Comparison of ENCODE assay signal across 17 cellular contexts in genomic region chr2:29583104-29583503, GRCh38.
DNase-seq lines count a peak whose midpoint lies in the region; ATAC-seq, FAIRE-seq and TF ChIP-seq lines count a peak whose summit lies in the region.
"Had no signal": no experiment of that assay in that cellular context is flagged by ENCODE, and none has a peak within 500 bp of the region (broad histone marks: within the 10 kb centered on the region; RNA-seq: fewer than 3 reads in every experiment).

No MANE protein-coding gene starts in this region.

- POLR2A ChIA-PET in HepG2 (lab: Yijun Ruan, JAX) = no interaction called here

- H4K20me1 ChIP-seq in HepG2 (ENCODE audit: insufficient read depth, low read length) = no peaks in the 10 kb centered on the region

- H3K4me2 ChIP-seq in HepG2 (ENCODE audit: low read depth, low read length) = no peak overlapping the region

- H3K9me3 ChIP-seq in HepG2 (ENCODE audit: low read length) (no peaks in the 10 kb centered on the region), right lobe of liver (no peaks in the 10 kb centered on the region), adipocyte (ENCODE audit: control insufficient read depth, low read length) (no peaks in the 10 kb centered on the region)
- H3K9me3 ChIP-seq: esophagus squamous epithelium, transverse colon had no signal

- CTCF ChIA-PET in HepG2 (lab: Yijun Ruan, JAX; ENCODE audit: low intra/inter-chr PET ratio, low total read pairs) = no interaction called here

- no peak overlapping the region for H3K27ac Mint-ChIP-seq in activated CD4-positive, alpha-beta T cell treated with anti-CD3 and anti-CD28 coated beads, Interleukin-2, amount 10 ng/mL, durations not matched to agents 24 days and 14 days
- H3K27ac Mint-ChIP-seq: activated CD8-positive, alpha-beta T cell treated with anti-CD3 and anti-CD28 coated beads, Interleukin-2, amount 10 ng/mL, durations not matched to agents 7 days and 5 days had no signal

- no peaks in the 10 kb centered on the region for H3K36me3 Mint-ChIP-seq in activated CD4-positive, alpha-beta T cell treated with anti-CD3 and anti-CD28 coated beads, Interleukin-2, amount 10 ng/mL, durations not matched to agents 24 days and 14 days (ENCODE audit: low read depth)

- no peak for ATAC-seq in HepG2
- no peak for ATAC-seq in right lobe of liver
- peak; percentile 53 for ATAC-seq in HG02763 (IDR thresholded peaks at IDR 0.05; ENCODE audit: unreplicated experiment)
- ATAC-seq: activated CD8-positive, alpha-beta T cell treated with anti-CD3 and anti-CD28 coated beads, Interleukin-2, amount 10 ng/mL, durations not matched to agents 7 days and 5 days had no signal

- intact Hi-C loops in HepG2 (cut with micrococcal nuclease; ENCODE audit: unreplicated experiment) (no loop called here), right lobe of liver (cut with DNase I) (no loop called here)
- intact Hi-C loops in activated CD4-positive, alpha-beta T cell treated with anti-CD3 and anti-CD28 coated beads, Interleukin-2, amount 10 ng/mL, durations not matched to agents 24 days and 14 days (cut with micrococcal nuclease) = no loop called here

- no peaks in the 10 kb centered on the region for H3K9me3 Mint-ChIP-seq in activated CD4-positive, alpha-beta T cell treated with anti-CD3 and anti-CD28 coated beads, Interleukin-2, amount 10 ng/mL, durations not matched to agents 24 days and 14 days

- no peak overlapping the region for H2AFZ ChIP-seq in HepG2 (ENCODE audit: low read length)

- peaks cover 1% of the 10 kb centered on the region for H3K27me3 Mint-ChIP-seq in activated CD4-positive, alpha-beta T cell treated with anti-CD3 and anti-CD28 coated beads, Interleukin-2, amount 10 ng/mL, durations not matched to agents 24 days and 14 days

- DNase-seq in HepG2 (ENCODE audit: low spot score) (no peak), right lobe of liver (no peak), adipocyte (ENCODE audit: low read depth) (peak; percentile 52), DMS79 treated with DMSO at 0.1 percent for 48 hours (lab: John Stamatoyannopoulos, UW) (no peak), RKO (ENCODE audit: low spot score) (no peak), foreskin melanocyte (no peak)
- no peak for DNase-seq in activated CD4-positive, alpha-beta T cell treated with anti-CD3 and anti-CD28 coated beads, Interleukin-2, amount 10 ng/mL, durations not matched to agents 24 days and 14 days
- DNase-seq: activated CD8-positive, alpha-beta T cell treated with anti-CD3 and anti-CD28 coated beads, Interleukin-2, amount 10 ng/mL, durations not matched to agents 7 days and 5 days; activated naive CD4-positive, alpha-beta T cell treated with Interleukin-2 at 50 U/mL for 16 hours; cerebellar nuclear complex; esophagus squamous epithelium; NCI-H524 treated with DMSO at 0.1 percent for 48 hours; stimulated activated CD8-positive, alpha-beta memory T cell treated with anti-CD3 and anti-CD28 coated beads, Interleukin-4, amount 100 ng/mL, for 48 hours; T-helper 9 cell; transverse colon had no signal

- no peaks in the 10 kb centered on the region for H3K4me1 Mint-ChIP-seq in activated CD4-positive, alpha-beta T cell treated with anti-CD3 and anti-CD28 coated beads, Interleukin-2, amount 10 ng/mL, durations not matched to agents 24 days and 14 days

- in situ Hi-C loops in HepG2 (cut with HindIII; ENCODE audit: extremely low pct_ligation_motif_present, low pct_unique_long_range_greater_than_20kb) = no loop called here

- H3K27me3 ChIP-seq in HepG2 (ENCODE audit: control insufficient read depth in 1 of 2, insufficient read depth in 2 of 2, low read length in 2 of 2) (peaks cover 1 to 24% of the 10 kb centered on the region in 2 experiments; a peak in 3 of 5 replicates), right lobe of liver (no peaks in the 10 kb centered on the region), adipocyte (replicated peaks; ENCODE audit: control insufficient read depth, insufficient read depth, low read length) (peaks cover 10% of the 10 kb centered on the region)
- H3K27me3 ChIP-seq: transverse colon had no signal

- no peak overlapping the region for H3K27ac ChIP-seq in HepG2 (ENCODE audit: extremely low read length, insufficient read depth, low read length)
- H3K27ac ChIP-seq in right lobe of liver = no peak overlapping the region
- H3K27ac ChIP-seq: esophagus squamous epithelium, transverse colon had no signal

- H3K4me1 ChIP-seq in HepG2 (ENCODE audit: insufficient read depth, low read length) (no peaks in the 10 kb centered on the region), right lobe of liver (no peaks in the 10 kb centered on the region), adipocyte (ENCODE audit: control insufficient read depth, insufficient read depth, low read length) (peaks cover 4% of the 10 kb centered on the region)
- H3K4me1 ChIP-seq: esophagus squamous epithelium, transverse colon had no signal

- TF ChIP-seq CTCF in HepG2 (CRISPR knock-in tag; IDR thresholded peaks at IDR 0.05) (no peak), right lobe of liver (IDR thresholded peaks at IDR 0.05) (no peak)

- no peak overlapping the region for H3K4me3 Mint-ChIP-seq in activated CD4-positive, alpha-beta T cell treated with anti-CD3 and anti-CD28 coated beads, Interleukin-2, amount 10 ng/mL, durations not matched to agents 24 days and 14 days
- H3K4me3 Mint-ChIP-seq: activated CD8-positive, alpha-beta T cell treated with anti-CD3 and anti-CD28 coated beads, Interleukin-2, amount 10 ng/mL, durations not matched to agents 7 days and 5 days had no signal

- FAIRE-seq in HepG2 (lab: Jason Lieb, UNC) = no peak
- FAIRE-seq: RCC 7860 had no signal

- H3K79me2 ChIP-seq in HepG2 (ENCODE audit: insufficient read depth, low read length) = no peaks in the 10 kb centered on the region

- no peak for TF ChIP-seq POLR2A in HepG2 (IDR thresholded peaks at IDR 0.05; ENCODE audit: insufficient read depth in 1 of 2, low read depth in 2 of 2, low read length in 2 of 2)
- TF ChIP-seq POLR2A in right lobe of liver (IDR thresholded peaks at IDR 0.05) = no peak

- BruUV-seq in HepG2 (replicated peaks; lab: Mats Ljungman, UMichigan) = no TSS peak

- H3K36me3 ChIP-seq in HepG2 (replicated peaks in 1 of 2; ENCODE audit: control insufficient read depth in 1 of 2, insufficient read depth in 2 of 2, low read length in 2 of 2) (no peaks in the 10 kb centered on the region), right lobe of liver (no peaks in the 10 kb centered on the region), adipocyte (ENCODE audit: control insufficient read depth, insufficient read depth, low read length, severe bottlenecking) (no peaks in the 10 kb centered on the region)
- H3K36me3 ChIP-seq: esophagus squamous epithelium, transverse colon had no signal

- H3K4me3 ChIP-seq in HepG2 (replicated peaks in 1 of 3; ENCODE audit: insufficient read depth in 1 of 3, low read depth in 2 of 3, low read length in 3 of 3) (no peak overlapping the region), right lobe of liver (no peak overlapping the region), adipocyte (ENCODE audit: low read length) (no peak overlapping the region)
- H3K4me3 ChIP-seq: esophagus squamous epithelium, transverse colon had no signal

- TF ChIP-seq EP300 in HepG2 (IDR thresholded peaks at IDR 0.05; ENCODE audit: low read depth in 2 of 2, low read length in 2 of 2) (no peak), HepG2 (CRISPR knock-in tag; IDR thresholded peaks at IDR 0.05; ENCODE audit: borderline replicate concordance) (no peak)

- 0% methylated on average over 1 of the region's 1 CpG for WGBS in HepG2 (ENCODE audit: low lambda C conversion rate)
- 78% methylated on average over 1 of the region's 1 CpG for WGBS in right lobe of liver (ENCODE audit: insufficient coverage, low coverage, low lambda C conversion rate, missing lambda C conversion rate)

- no peak for TF ChIP-seq RAD21 in HepG2 (CRISPR knock-in tag; IDR thresholded peaks at IDR 0.05)

- H3K9ac ChIP-seq in HepG2 (ENCODE audit: insufficient read depth, low read depth, low read length) = no peak overlapping the region
- H3K9ac ChIP-seq in adipocyte (ENCODE audit: low read length) = no peak overlapping the region

TF ChIP-seq in HepG2, 621 proteins besides CTCF, POLR2A, EP300 and RAD21:
- TF ChIP-seq FOXK2 (IDR thresholded peaks at IDR 0.05) = no peak
- TF ChIP-seq ATF7 (IDR thresholded peaks at IDR 0.05) = 0 out of 2 replicates have a peak, but pooled peaks have one; percentile 30
- TF ChIP-seq ATF7 (CRISPR knock-in tag; IDR thresholded peaks at IDR 0.05) = no peak
